In genomic region chr3:115822572-115822971, GRCh38 we compare ENCODE assay signal across 1 cellular context.
TF ChIP-seq lines count a peak whose summit lies in the region.

No MANE protein-coding gene starts in this region.

TF ChIP-seq in HepG2, 621 proteins besides CTCF, POLR2A, EP300 and RAD21 (continued from another document):
- TF ChIP-seq THAP9 (CRISPR knock-in tag; IDR thresholded peaks at IDR 0.05; ENCODE audit: borderline replicate concordance) (no peak), SSRP1 (CRISPR knock-in tag; IDR thresholded peaks at IDR 0.05) (no peak), NR2F2 (IDR thresholded peaks at IDR 0.05; ENCODE audit: borderline replicate concordance, low read depth) (peak; percentile 39; the same call in 1 of the 2 replicates), FOXO4 (CRISPR knock-in tag; conservative IDR thresholded peaks at IDR 0.05) (no peak), KAT7 (CRISPR knock-in tag; IDR thresholded peaks at IDR 0.05; ENCODE audit: borderline replicate concordance) (no peak), ZC3H4 (CRISPR knock-in tag; IDR thresholded peaks at IDR 0.05; ENCODE audit: borderline replicate concordance) (no peak), SALL1 (CRISPR knock-in tag; IDR thresholded peaks at IDR 0.05) (peak; percentile 43; the same call in 1 of the 2 replicates), CSRNP2 (CRISPR knock-in tag; conservative IDR thresholded peaks at IDR 0.05; ENCODE audit: low read depth) (no peak), ZBED4 (CRISPR knock-in tag; IDR thresholded peaks at IDR 0.05; ENCODE audit: borderline replicate concordance) (no peak), POLR2AphosphoS2 (IDR thresholded peaks at IDR 0.05; ENCODE audit: low read depth, low read length) (no peak), JDP2 (CRISPR knock-in tag; IDR thresholded peaks at IDR 0.05; ENCODE audit: borderline replicate concordance) (no peak), AGO1 (IDR thresholded peaks at IDR 0.05; ENCODE audit: low read depth, low read length, poor library complexity, severe bottlenecking) (no peak), TBL1XR1 (IDR thresholded peaks at IDR 0.05; ENCODE audit: borderline replicate concordance, low read length, partially characterized antibody) (no peak), GPBP1L1 (CRISPR knock-in tag; IDR thresholded peaks at IDR 0.05) (no peak), THRA (CRISPR knock-in tag; IDR thresholded peaks at IDR 0.05; ENCODE audit: borderline replicate concordance) (no peak), CENPT (CRISPR knock-in tag; IDR thresholded peaks at IDR 0.05; ENCODE audit: low read depth) (no peak), MAFG (CRISPR knock-in tag; IDR thresholded peaks at IDR 0.05) (no peak), TFDP2 (CRISPR knock-in tag; IDR thresholded peaks at IDR 0.05) (no peak), ZKSCAN1 (IDR thresholded peaks at IDR 0.05; ENCODE audit: low read length) (no peak), ZNF687 (CRISPR knock-in tag; IDR thresholded peaks at IDR 0.05) (no peak), ARNT (IDR thresholded peaks at IDR 0.05) (no peak), XRCC5 (optimal IDR thresholded peaks at IDR 0.05; ENCODE audit: low read length) (no peak), TERF1 (CRISPR knock-in tag; IDR thresholded peaks at IDR 0.05) (no peak), SMARCE1 (IDR thresholded peaks at IDR 0.05; ENCODE audit: borderline replicate concordance) (no peak), KDM2A (CRISPR knock-in tag; IDR thresholded peaks at IDR 0.05; ENCODE audit: borderline replicate concordance, low read depth) (no peak)
